8 cellular contexts compared by ENCODE assay signal in the genomic region with DNA sequence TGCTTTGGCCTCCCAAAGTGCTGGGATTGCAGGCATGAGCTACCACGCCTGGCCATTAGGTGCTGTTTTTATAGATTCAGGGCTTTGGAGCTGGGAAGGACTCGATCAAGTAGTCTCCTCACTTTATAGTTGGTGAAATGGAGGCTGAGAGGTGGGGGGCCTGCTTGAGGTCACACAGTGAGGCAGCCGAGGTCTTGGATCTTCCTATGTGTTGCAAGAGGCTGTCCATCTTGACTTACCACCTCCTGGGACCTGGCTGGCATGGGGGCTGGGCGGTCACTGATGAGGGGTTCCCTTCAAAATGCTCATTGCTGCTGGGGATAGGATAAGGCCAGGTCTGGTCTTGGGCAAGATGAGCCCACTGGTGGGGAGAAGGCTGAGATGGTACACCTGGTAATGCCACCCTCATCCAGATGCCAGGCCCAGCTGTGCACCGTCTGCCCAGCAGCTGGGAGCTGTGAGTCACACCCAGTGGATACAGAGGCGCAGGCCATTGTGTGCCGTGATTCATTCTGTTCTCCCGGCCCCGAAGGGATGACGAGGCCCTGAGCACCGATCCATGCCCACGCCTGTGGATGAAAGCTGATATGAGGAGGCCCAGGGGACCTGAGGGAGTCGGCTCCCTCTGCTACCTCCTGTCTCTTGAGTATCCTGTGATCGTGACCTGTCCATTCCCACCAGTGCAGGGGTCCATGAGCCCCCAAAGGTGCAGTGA. TPM values are rescaled to one million over a fixed set of nuclear protein-coding genes. Genes with fewer than 3 reads are reported as not detected.
DNase-seq lines count a peak whose midpoint lies in the region; ATAC-seq and TF ChIP-seq lines count a peak whose summit lies in the region.

No MANE protein-coding gene starts in this region.

- intact Hi-C loops in MCF 10A (cut with micrococcal nuclease), result no loop called here

- H3K4me3 ChIP-seq in thoracic aorta, result peak overlapping the region; percentile 44
- no peak overlapping the region for H3K4me3 ChIP-seq in effector memory CD4-positive, alpha-beta T cell (ENCODE audit: insufficient read depth, low read depth, low read length, poor library complexity, severe bottlenecking)

- no peaks in the 10 kb centered on the region for H3K27me3 ChIP-seq in layer of hippocampus (ENCODE audit: control insufficient read depth, insufficient read depth, low read length)
- no peaks in the 10 kb centered on the region for H3K27me3 ChIP-seq in thoracic aorta (replicated peaks; ENCODE audit: insufficient read depth)
- no peaks in the 10 kb centered on the region for H3K27me3 ChIP-seq in effector memory CD4-positive, alpha-beta T cell (replicated peaks; ENCODE audit: control insufficient read depth, insufficient read depth, low read length, poor library complexity, severe bottlenecking)

- ATAC-seq in thoracic aorta (ENCODE audit: insufficient number of reproducible peaks, low FRiP score, low read depth) (peak; percentile 78), HG02623 (IDR thresholded peaks at IDR 0.05; ENCODE audit: unreplicated experiment) (no peak)

- BruUV-seq in MCF 10A (replicated peaks; lab: Mats Ljungman, UMichigan), result no TSS peak

- H3K27ac ChIP-seq in layer of hippocampus (ENCODE audit: low read depth, low read length) (peak overlapping the region; percentile 98), thoracic aorta (peak overlapping the region; percentile 32 to 90)
- H3K27ac ChIP-seq in effector memory CD4-positive, alpha-beta T cell (ENCODE audit: insufficient read depth, low read length, poor library complexity, severe bottlenecking), result no peak overlapping the region

- peaks cover 38 to 87% of the 10 kb centered on the region in 2 donors for H3K4me1 ChIP-seq in thoracic aorta (ENCODE audit: control insufficient read depth in 1 of 2, low read depth in 2 of 2)
- no peaks in the 10 kb centered on the region for H3K4me1 ChIP-seq in effector memory CD4-positive, alpha-beta T cell (ENCODE audit: control insufficient read depth, insufficient read depth, low read length, poor library complexity, severe bottlenecking)

- POLR2A ChIA-PET in MCF 10A (lab: Yijun Ruan, JAX), result interaction anchor here (0.6 to 5.5 kb wide), 15 partner anchors 8 to 561 kb away, joined by 3 to 45 read pairs (median 4); partner anchors contain the start of genes NDST1 and RPS14

- no peaks in the 10 kb centered on the region for H3K9me3 Mint-ChIP-seq in MCF 10A (ENCODE audit: unreplicated experiment)

- peak overlapping the region; percentile 70 for H3K4me3 Mint-ChIP-seq in MCF 10A (ENCODE audit: unreplicated experiment)

- TF ChIP-seq CTCF in MCF 10A (IDR thresholded peaks at IDR 0.05; ENCODE audit: unreplicated experiment) (peak; percentile 11), thoracic aorta (IDR thresholded peaks at IDR 0.05) (no peak)

- no peaks in the 10 kb centered on the region for H3K27me3 Mint-ChIP-seq in MCF 10A (ENCODE audit: insufficient read depth, unreplicated experiment)

- no peaks in the 10 kb centered on the region for H3K36me3 ChIP-seq in thoracic aorta
- no peaks in the 10 kb centered on the region for H3K36me3 ChIP-seq in effector memory CD4-positive, alpha-beta T cell (ENCODE audit: control insufficient read depth, insufficient read depth, low read length)

- DNase-seq in HS-27A (ENCODE audit: low read depth) (peak; percentile 64), MCF 10A (ENCODE audit: unreplicated experiment) (peak; percentile 99), thoracic aorta (ENCODE audit: low spot score) (peak; percentile 74), NCI-H2227 (lab: John Stamatoyannopoulos, UW; ENCODE audit: unreplicated experiment) (no peak)
- no peak for DNase-seq in effector memory CD4-positive, alpha-beta T cell
- DNase-seq in activated T-cell treated with anti-CD3 and anti-CD28 coated beads, Interleukin-2, amount 50 U/mL, for 1 hour, result no peak

- peak overlapping the region; percentile 94 for H3K27ac Mint-ChIP-seq in MCF 10A (ENCODE audit: low read depth, unreplicated experiment)

- CTCF ChIA-PET in MCF 10A (lab: Yijun Ruan, JAX), result interaction anchor here (0.6 to 5.2 kb wide), 14 partner anchors 10 to 446 kb away, joined by 3 to 39 read pairs (median 4); no protein-coding TSS in a partner anchor

- peaks cover 83% of the 10 kb centered on the region for H3K4me1 Mint-ChIP-seq in MCF 10A (ENCODE audit: insufficient read depth, unreplicated experiment)

- no peaks in the 10 kb centered on the region for H3K9me3 ChIP-seq in thoracic aorta
- no peaks in the 10 kb centered on the region for H3K9me3 ChIP-seq in effector memory CD4-positive, alpha-beta T cell (ENCODE audit: control insufficient read depth, low read length)

- peaks cover 37% of the 10 kb centered on the region for H3K36me3 Mint-ChIP-seq in MCF 10A (ENCODE audit: insufficient read depth, unreplicated experiment)

RNA-seq across cellular contexts. Expression of gene NDST1, which starts 10.5 kb away (rescaled TPM):
- total RNA-seq in MCF 10A (2022) (68.9 and 79.3 TPM in 2 replicates), thoracic aorta (100 to 1,000 TPM; 112 to 131 TPM)

RNA-seq across cellular contexts. Expression of gene RPS14, which starts 47.9 kb away (rescaled TPM):
- total RNA-seq in MCF 10A (2022) (5,481 and 5,921 TPM in 2 replicates), thoracic aorta (1,000 to 10,000 TPM; 1,311 to 1,492 TPM)

Comparison
In these comparisons a context has a peak if more than half of its experiments do, and no peak if none do; other contexts are left out.
1. DNase-seq: peak in HS-27A (single experiment), MCF 10A (single experiment) and thoracic aorta (single experiment); none in effector memory CD4-positive, alpha-beta T cell (0 of 3), NCI-H2227 (single experiment) and activated T-cell treated with anti-CD3 and anti-CD28 coated beads, Interleukin-2, amount 50 U/mL, for 1 hour (single experiment).